1 cellular context compared by ENCODE assay signal in the genomic region with DNA sequence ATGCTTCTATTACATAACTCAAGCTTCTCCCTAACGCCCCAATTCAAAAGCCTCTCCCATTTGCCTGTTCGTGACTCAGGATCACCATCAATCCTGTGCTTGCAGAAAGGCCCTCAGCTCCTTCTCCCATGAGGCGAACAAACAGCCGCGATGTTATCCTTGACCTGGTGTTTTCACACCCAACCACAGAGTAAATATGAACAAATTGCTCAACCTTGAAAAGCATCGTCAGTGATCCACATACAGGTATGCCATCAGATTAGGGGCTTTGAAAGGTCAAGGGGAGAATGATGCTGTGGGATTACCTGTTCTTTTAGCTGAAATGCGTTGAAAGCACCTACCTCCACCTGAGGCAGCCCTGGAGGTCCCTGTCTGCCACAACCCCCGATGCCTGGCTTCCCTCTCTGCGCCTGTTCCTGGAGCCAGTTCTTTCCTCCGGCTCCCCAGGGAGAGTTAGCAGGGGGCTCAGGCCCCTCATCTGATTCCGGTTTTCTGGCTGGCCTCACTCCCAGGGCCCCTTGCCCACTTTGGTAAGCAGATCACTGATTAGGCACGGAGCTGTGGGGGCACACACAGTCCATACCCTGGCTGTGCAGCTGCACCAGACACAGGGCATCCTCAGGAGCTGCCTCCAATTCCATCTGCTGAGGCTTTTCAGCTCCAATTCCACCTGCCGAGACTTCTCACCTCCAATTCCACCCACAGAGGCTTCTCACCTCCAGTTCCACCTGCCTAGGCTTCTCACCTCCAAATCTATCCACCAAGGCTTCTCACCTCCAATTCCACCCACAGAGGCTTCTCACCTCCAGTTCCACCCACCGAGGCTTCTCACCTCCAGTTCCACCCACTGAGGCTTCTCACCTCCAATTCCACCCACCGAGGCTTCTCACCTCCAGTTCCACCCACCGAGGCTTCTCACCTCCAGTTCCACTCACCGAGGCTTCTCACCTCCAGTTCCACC.
TF ChIP-seq lines count a peak whose summit lies in the region.

No MANE protein-coding gene starts in this region.

TF ChIP-seq in HepG2, 621 proteins besides CTCF, POLR2A, EP300 and RAD21 (continued from another document and continues in another):
- TF ChIP-seq, protein P1, sequence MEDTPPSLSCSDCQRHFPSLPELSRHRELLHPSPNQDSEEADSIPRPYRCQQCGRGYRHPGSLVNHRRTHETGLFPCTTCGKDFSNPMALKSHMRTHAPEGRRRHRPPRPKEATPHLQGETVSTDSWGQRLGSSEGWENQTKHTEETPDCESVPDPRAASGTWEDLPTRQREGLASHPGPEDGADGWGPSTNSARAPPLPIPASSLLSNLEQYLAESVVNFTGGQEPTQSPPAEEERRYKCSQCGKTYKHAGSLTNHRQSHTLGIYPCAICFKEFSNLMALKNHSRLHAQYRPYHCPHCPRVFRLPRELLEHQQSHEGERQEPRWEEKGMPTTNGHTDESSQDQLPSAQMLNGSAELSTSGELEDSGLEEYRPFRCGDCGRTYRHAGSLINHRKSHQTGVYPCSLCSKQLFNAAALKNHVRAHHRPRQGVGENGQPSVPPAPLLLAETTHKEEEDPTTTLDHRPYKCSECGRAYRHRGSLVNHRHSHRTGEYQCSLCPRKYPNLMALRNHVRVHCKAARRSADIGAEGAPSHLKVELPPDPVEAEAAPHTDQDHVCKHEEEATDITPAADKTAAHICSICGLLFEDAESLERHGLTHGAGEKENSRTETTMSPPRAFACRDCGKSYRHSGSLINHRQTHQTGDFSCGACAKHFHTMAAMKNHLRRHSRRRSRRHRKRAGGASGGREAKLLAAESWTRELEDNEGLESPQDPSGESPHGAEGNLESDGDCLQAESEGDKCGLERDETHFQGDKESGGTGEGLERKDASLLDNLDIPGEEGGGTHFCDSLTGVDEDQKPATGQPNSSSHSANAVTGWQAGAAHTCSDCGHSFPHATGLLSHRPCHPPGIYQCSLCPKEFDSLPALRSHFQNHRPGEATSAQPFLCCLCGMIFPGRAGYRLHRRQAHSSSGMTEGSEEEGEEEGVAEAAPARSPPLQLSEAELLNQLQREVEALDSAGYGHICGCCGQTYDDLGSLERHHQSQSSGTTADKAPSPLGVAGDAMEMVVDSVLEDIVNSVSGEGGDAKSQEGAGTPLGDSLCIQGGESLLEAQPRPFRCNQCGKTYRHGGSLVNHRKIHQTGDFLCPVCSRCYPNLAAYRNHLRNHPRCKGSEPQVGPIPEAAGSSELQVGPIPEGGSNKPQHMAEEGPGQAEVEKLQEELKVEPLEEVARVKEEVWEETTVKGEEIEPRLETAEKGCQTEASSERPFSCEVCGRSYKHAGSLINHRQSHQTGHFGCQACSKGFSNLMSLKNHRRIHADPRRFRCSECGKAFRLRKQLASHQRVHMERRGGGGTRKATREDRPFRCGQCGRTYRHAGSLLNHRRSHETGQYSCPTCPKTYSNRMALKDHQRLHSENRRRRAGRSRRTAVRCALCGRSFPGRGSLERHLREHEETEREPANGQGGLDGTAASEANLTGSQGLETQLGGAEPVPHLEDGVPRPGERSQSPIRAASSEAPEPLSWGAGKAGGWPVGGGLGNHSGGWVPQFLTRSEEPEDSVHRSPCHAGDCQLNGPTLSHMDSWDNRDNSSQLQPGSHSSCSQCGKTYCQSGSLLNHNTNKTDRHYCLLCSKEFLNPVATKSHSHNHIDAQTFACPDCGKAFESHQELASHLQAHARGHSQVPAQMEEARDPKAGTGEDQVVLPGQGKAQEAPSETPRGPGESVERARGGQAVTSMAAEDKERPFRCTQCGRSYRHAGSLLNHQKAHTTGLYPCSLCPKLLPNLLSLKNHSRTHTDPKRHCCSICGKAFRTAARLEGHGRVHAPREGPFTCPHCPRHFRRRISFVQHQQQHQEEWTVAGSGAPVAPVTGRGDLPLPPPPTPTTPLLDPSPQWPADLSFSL (CRISPR knock-in tag; IDR thresholded peaks at IDR 0.05): no peak
- TF ChIP-seq GPN1 (CRISPR knock-in tag; IDR thresholded peaks at IDR 0.05; ENCODE audit: borderline replicate concordance) (no peak), ONECUT2 (CRISPR knock-in tag; IDR thresholded peaks at IDR 0.05) (0 out of 2 replicates have a peak, but pooled peaks have one; percentile 40), HBP1 (CRISPR knock-in tag; IDR thresholded peaks at IDR 0.05; ENCODE audit: low read depth) (0 out of 2 replicates have a peak, but pooled peaks have one; percentile 9), FOSL2 (CRISPR knock-in tag; IDR thresholded peaks at IDR 0.05) (peak; percentile 87), KDM4B (CRISPR knock-in tag; IDR thresholded peaks at IDR 0.05) (no peak), BRD4 (CRISPR knock-in tag; IDR thresholded peaks at IDR 0.05) (peak; percentile 17; the same call in 1 of the 2 replicates), ZNF841 (CRISPR knock-in tag; IDR thresholded peaks at IDR 0.05; ENCODE audit: borderline replicate concordance) (no peak), ZNF609 (CRISPR knock-in tag; IDR thresholded peaks at IDR 0.05; ENCODE audit: borderline replicate concordance) (peak; percentile 96), NFKB2 (CRISPR knock-in tag; IDR thresholded peaks at IDR 0.05; ENCODE audit: borderline replicate concordance) (no peak), ZNF468 (CRISPR knock-in tag; IDR thresholded peaks at IDR 0.05) (no peak), DMAP1 (CRISPR knock-in tag; IDR thresholded peaks at IDR 0.05) (0 out of 2 replicates have a peak, but pooled peaks have one; percentile 30), ZNF12 (CRISPR knock-in tag; IDR thresholded peaks at IDR 0.05) (peak; percentile 75; the same call in 1 of the 2 replicates), MTF1 (CRISPR knock-in tag; IDR thresholded peaks at IDR 0.05) (no peak), ZSCAN22 (CRISPR knock-in tag; IDR thresholded peaks at IDR 0.05) (peak; percentile 98), SMYD3 (CRISPR knock-in tag; IDR thresholded peaks at IDR 0.05) (no peak; the same call in 1 of the 2 replicates), SP140L (CRISPR knock-in tag; IDR thresholded peaks at IDR 0.05; ENCODE audit: borderline replicate concordance) (0 out of 2 replicates have a peak, but pooled peaks have one; percentile 66), ZNF703 (CRISPR knock-in tag; IDR thresholded peaks at IDR 0.05; ENCODE audit: borderline replicate concordance) (no peak; the same call in 1 of the 2 replicates), BORCS8-MEF2B (CRISPR knock-in tag; IDR thresholded peaks at IDR 0.05) (0 out of 2 replicates have a peak, but pooled peaks have one; percentile 42), MTA1 (CRISPR knock-in tag; IDR thresholded peaks at IDR 0.05; ENCODE audit: borderline replicate concordance) (peak; percentile 52; the same call in 1 of the 2 replicates), CBX5 (CRISPR knock-in tag; IDR thresholded peaks at IDR 0.05; ENCODE audit: borderline replicate concordance) (peak; percentile 89; the same call in 1 of the 2 replicates), SKIL (CRISPR knock-in tag; IDR thresholded peaks at IDR 0.05; ENCODE audit: borderline replicate concordance) (peak; percentile 75), ZSCAN25 (CRISPR knock-in tag; IDR thresholded peaks at IDR 0.05) (peak; percentile 31; the same call in 1 of the 2 replicates), PHF21A (CRISPR knock-in tag; IDR thresholded peaks at IDR 0.05) (peak; percentile 72), CHCHD3 (CRISPR knock-in tag; IDR thresholded peaks at IDR 0.05) (no peak), ZNF562 (CRISPR knock-in tag; IDR thresholded peaks at IDR 0.05; ENCODE audit: borderline replicate concordance) (no peak), ZNF335 (CRISPR knock-in tag; IDR thresholded peaks at IDR 0.05) (peak; percentile 45; the same call in 1 of the 2 replicates), BHLHE40 (IDR thresholded peaks at IDR 0.05; ENCODE audit: low read length) (peak; percentile 34; the same call in 1 of the 2 replicates)
- TF ChIP-seq, protein P2, sequence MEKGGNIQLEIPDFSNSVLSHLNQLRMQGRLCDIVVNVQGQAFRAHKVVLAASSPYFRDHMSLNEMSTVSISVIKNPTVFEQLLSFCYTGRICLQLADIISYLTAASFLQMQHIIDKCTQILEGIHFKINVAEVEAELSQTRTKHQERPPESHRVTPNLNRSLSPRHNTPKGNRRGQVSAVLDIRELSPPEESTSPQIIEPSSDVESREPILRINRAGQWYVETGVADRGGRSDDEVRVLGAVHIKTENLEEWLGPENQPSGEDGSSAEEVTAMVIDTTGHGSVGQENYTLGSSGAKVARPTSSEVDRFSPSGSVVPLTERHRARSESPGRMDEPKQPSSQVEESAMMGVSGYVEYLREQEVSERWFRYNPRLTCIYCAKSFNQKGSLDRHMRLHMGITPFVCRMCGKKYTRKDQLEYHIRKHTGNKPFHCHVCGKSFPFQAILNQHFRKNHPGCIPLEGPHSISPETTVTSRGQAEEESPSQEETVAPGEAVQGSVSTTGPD (CRISPR knock-in tag; IDR thresholded peaks at IDR 0.05): no peak
- TF ChIP-seq, protein P3, sequence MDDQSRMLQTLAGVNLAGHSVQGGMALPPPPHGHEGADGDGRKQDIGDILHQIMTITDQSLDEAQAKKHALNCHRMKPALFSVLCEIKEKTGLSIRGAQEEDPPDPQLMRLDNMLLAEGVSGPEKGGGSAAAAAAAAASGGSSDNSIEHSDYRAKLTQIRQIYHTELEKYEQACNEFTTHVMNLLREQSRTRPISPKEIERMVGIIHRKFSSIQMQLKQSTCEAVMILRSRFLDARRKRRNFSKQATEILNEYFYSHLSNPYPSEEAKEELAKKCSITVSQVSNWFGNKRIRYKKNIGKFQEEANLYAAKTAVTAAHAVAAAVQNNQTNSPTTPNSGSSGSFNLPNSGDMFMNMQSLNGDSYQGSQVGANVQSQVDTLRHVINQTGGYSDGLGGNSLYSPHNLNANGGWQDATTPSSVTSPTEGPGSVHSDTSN (CRISPR knock-in tag; IDR thresholded peaks at IDR 0.05; ENCODE audit: borderline replicate concordance): no peak
